14 cellular contexts compared by ENCODE assay signal in the genomic region with DNA sequence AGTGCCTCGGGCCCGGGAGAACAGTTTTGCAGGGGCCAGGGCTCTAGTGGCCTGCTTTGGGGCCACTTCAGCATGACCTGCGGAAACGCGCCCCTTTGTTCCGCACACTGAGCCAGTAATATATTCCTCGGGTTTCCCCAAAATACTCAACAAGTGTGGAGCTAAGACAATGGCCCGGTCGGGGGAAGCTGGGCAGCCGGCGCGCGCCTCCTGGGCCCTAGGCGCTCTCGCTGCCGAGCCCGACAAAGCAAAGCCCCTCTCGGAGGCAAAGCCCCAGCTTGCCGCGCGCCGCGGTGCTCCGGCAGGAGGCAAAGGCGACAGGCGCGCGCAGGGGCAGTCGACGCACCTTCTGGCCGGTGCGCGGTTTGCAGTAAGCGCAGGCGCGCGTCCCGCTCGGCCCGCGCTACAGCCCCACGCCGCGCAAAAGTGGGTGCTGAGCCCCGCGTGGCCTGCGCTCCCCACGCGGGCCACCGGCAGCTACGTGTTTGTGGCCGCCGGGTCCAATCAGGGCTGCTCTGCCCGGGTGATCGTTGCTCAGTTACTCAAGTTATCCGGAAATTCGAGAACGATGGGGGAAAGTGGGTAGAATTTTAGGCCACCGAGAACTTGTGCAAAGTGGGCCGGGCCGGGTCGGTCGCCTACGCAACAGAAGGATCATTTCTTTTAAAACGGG. TPM values are rescaled to one million over a fixed set of nuclear protein-coding genes. Genes with fewer than 3 reads are reported as not detected.
A peak's percentile ranks its signal among the peaks of the same experiment; 100 is the strongest.
DNase-seq lines count a peak whose midpoint lies in the region; ATAC-seq and TF ChIP-seq lines count a peak whose summit lies in the region.
"Had no signal": no experiment of that assay in that cellular context is flagged by ENCODE, and none has a peak within 500 bp of the region (broad histone marks: within the 10 kb centered on the region; RNA-seq: fewer than 3 reads in every experiment).

No MANE protein-coding gene starts in this region.

- H3K27me3 ChIP-seq in GM23338 (ENCODE audit: insufficient read depth), result peaks cover 84% of the 10 kb centered on the region
- no peaks in the 10 kb centered on the region for H3K27me3 ChIP-seq in neuron (ENCODE audit: insufficient read depth, low read length)

- peak overlapping the region; percentile 97 for H3K4me2 ChIP-seq in GM23338

- H3K36me3 ChIP-seq in GM23338 (ENCODE audit: insufficient read depth), result no peaks in the 10 kb centered on the region
- H3K36me3 ChIP-seq in neuron (ENCODE audit: insufficient read depth, low read length), result peaks cover 31% of the 10 kb centered on the region
- H3K36me3 ChIP-seq: transverse colon had no signal

- H3K9me3 ChIP-seq in neuron (ENCODE audit: low read length), result no peaks in the 10 kb centered on the region
- H3K9me3 ChIP-seq: transverse colon had no signal

- no peak for TF ChIP-seq CTCF in GM23338 (conservative IDR thresholded peaks at IDR 0.05; ENCODE audit: low read depth in 2 of 2)

- H3F3A ChIP-seq in GM23338 (replicated peaks; ENCODE audit: low read depth), result peaks cover 13% of the 10 kb centered on the region; the same call in 1 of the 2 replicates

- peak overlapping the region; percentile 74 for H3K4me3 ChIP-seq in GM23338
- peak overlapping the region; percentile 59 for H3K4me3 ChIP-seq in neuron (ENCODE audit: low read length)
- H3K4me3 ChIP-seq: transverse colon had no signal

- DNase-seq in NCI-H2081 (lab: John Stamatoyannopoulos, UW) (peak; percentile 21 to 35), NCI-H2081 treated with DMSO at 0.1 percent for 48 hours (lab: John Stamatoyannopoulos, UW) (no peak), GM23338 (ENCODE audit: low spot score) (peak; percentile 86), KBM-7 (no peak), AML-193 (lab: John Stamatoyannopoulos, UW) (no peak)
- DNase-seq in activated CD4-positive, CD25-positive, alpha-beta regulatory T cell (lab: John Stamatoyannopoulos, UW), result no peak
- DNase-seq: naive B cell; stimulated activated CD4-positive, alpha-beta T cell treated with anti-CD3 and anti-CD28 coated beads, Interleukin-4, amount 100 ng/mL, for 24 hours; transverse colon had no signal

- H3K4me3 Mint-ChIP-seq in GM23338, result peak overlapping the region; percentile 72

- H3K4me1 ChIP-seq in GM23338 (ENCODE audit: insufficient read depth), result peaks cover 31% of the 10 kb centered on the region
- peaks cover 42% of the 10 kb centered on the region for H3K4me1 ChIP-seq in neuron (ENCODE audit: insufficient read depth, low read length)

- H3K79me2 ChIP-seq in GM23338 (replicated peaks; ENCODE audit: insufficient read depth), result no peaks in the 10 kb centered on the region

- no peak overlapping the region for H3K27ac ChIP-seq in GM23338 (ENCODE audit: low read depth)
- peak overlapping the region; percentile 39 for H3K27ac ChIP-seq in cingulate gyrus (ENCODE audit: low read depth, low read length)
- H3K27ac ChIP-seq: transverse colon had no signal

- H4K20me1 ChIP-seq in GM23338 (replicated peaks; ENCODE audit: insufficient read depth), result peaks cover 19% of the 10 kb centered on the region

- ATAC-seq in GM23338, result peak; percentile 14

- no peaks in the 10 kb centered on the region for H3K9me2 ChIP-seq in GM23338 (ENCODE audit: insufficient read depth)

- peaks cover 83% of the 10 kb centered on the region for H3K27me3 Mint-ChIP-seq in GM23338 (ENCODE audit: insufficient read depth, low read depth, poor library complexity)

- in situ Hi-C loops in KBM-7 (cut with MboI; ENCODE audit: low pct_unique_long_range_greater_than_20kb, low sequenced_read_pairs), result no loop called here

- H3K4me1 Mint-ChIP-seq in GM23338, result peaks cover 44% of the 10 kb centered on the region

- H2AFZ ChIP-seq in GM23338 (peak overlapping the region; percentile 80), neuron (ENCODE audit: low read depth, low read length) (no peak overlapping the region)

- H3K36me3 Mint-ChIP-seq in GM23338 (ENCODE audit: low read depth), result no peaks in the 10 kb centered on the region; the same call in 2 of the 3 replicates
- H3K36me3 Mint-ChIP-seq: naive B cell had no signal

- peaks cover 3% of the 10 kb centered on the region; the same call in 1 of the 3 replicates for H3K9me3 Mint-ChIP-seq in GM23338

- no peak overlapping the region for H3K27ac Mint-ChIP-seq in GM23338

TF ChIP-seq in GM23338, 12 proteins besides CTCF, POLR2A, EP300 and RAD21:
- TF ChIP-seq ETS1 (IDR thresholded peaks at IDR 0.05) (no peak), EZH2 (IDR thresholded peaks at IDR 0.05; ENCODE audit: low read depth, unreplicated experiment) (peak; percentile 82)
TF ChIP-seq in GM23338: peak in this region for 1.

RNA-seq across cellular contexts. Expression of gene RFX4, which starts 3.2 kb away (rescaled TPM):
- total RNA-seq in GM23338 (2014; rRNA removed; shearing (Covaris generic)), result 2.1 TPM in 1 of 2 replicates, not detected in the other
- 0.23 and 0.49 TPM in 2 replicates for polyA plus RNA-seq in GM23338 (2016; fragmentation: Nextera tagmentation; extraction: Ambion mirVana)
- total RNA-seq: glomerular endothelial cell; T-helper 1 cell treated with Interleukin-12 subunit alpha and Interleukin-12 subunit beta and Interleukin-4 antibody, amounts not matched to agents 30 ng/mL and 1 ng/mL, for 36 hours; transverse colon had no signal
- polyA plus RNA-seq: AG04450 had no signal

Comparison
In these comparisons a context has a peak if more than half of its experiments do, and no peak if none do; other contexts are left out.
1. DNase-seq: peak in NCI-H2081 (2 of 2) and GM23338 (single experiment); none in NCI-H2081 treated with DMSO at 0.1 percent for 48 hours (single experiment), KBM-7 (single experiment), activated CD4-positive, CD25-positive, alpha-beta regulatory T cell (0 of 4) and AML-193 (0 of 2).